In the genomic region with DNA sequence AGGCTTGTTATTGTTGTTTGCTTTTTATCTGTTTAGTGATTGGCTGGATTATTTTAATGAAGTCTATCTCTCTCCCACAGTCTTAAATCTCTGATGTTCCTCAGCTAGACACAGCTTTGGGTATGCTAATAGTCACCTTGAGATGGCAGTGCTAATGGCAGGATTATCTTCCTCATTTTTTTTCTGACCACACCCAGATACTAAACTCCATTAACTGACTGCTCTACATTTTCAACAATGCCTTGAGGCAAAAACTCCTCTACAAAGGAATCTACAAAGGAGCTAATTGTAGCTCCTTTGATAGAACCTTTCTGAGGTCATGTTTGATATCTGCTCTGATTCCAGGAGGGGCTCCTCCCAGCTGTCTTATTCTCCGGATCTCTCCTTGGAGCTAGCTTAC, we compare ENCODE assay signal across 23 cellular contexts.
"Had no signal": no experiment of that assay in that cellular context is flagged by ENCODE, and none has a peak within 500 bp of the region (broad histone marks: within the 10 kb centered on the region; RNA-seq: fewer than 3 reads in every experiment).

No MANE protein-coding gene starts in this region.

- H3K36me3 ChIP-seq: pancreas, thoracic aorta, upper lobe of right lung had no signal

- H3K27me3 ChIP-seq: gastroesophageal sphincter, heart right ventricle, pancreas, sigmoid colon, upper lobe of right lung had no signal

- H3K9me3 Mint-ChIP-seq: activated CD4-positive, alpha-beta memory T cell treated with anti-CD3 and anti-CD28 coated beads for 36 hours; activated naive CD8-positive, alpha-beta T cell treated with anti-CD3 and anti-CD28 coated beads, Interleukin-2, amount 10 ng/mL, durations not matched to agents 7 days and 5 days; activated T-helper 17 cell treated with anti-CD3 and anti-CD28 coated beads, Interleukin-2, amount 50 U/mL, for 72 hours; naive thymus-derived CD8-positive, alpha-beta T cell; stimulated activated memory B cell treated with anti-CD40 and anti-IgM and Interleukin-4, amounts not matched to agents 10 μg/mL and 1 μg/mL and 100 μg/mL, for 72 hours had no signal

- H3K9me3 ChIP-seq: gastroesophageal sphincter, heart right ventricle, pancreas, sigmoid colon, thoracic aorta, upper lobe of right lung had no signal

- H3K4me3 ChIP-seq: gastroesophageal sphincter, heart right ventricle, pancreas, sigmoid colon, thoracic aorta, upper lobe of right lung had no signal

- H3K4me1 Mint-ChIP-seq: activated CD4-positive, alpha-beta T cell treated with anti-CD3 and anti-CD28 coated beads for 36 hours; activated naive CD8-positive, alpha-beta T cell treated with anti-CD3 and anti-CD28 coated beads, Interleukin-2, amount 10 ng/mL, durations not matched to agents 7 days and 5 days; activated T-helper 17 cell treated with anti-CD3 and anti-CD28 coated beads, Interleukin-2, amount 50 U/mL, for 72 hours; stimulated activated memory B cell treated with anti-CD40 and anti-IgM and Interleukin-4, amounts not matched to agents 10 μg/mL and 1 μg/mL and 100 μg/mL, for 72 hours had no signal

- H3K4me3 Mint-ChIP-seq: activated CD4-positive, alpha-beta memory T cell treated with anti-CD3 and anti-CD28 coated beads for 36 hours; activated CD4-positive, alpha-beta T cell treated with anti-CD3 and anti-CD28 coated beads for 36 hours; activated naive CD8-positive, alpha-beta T cell treated with anti-CD3 and anti-CD28 coated beads, Interleukin-2, amount 10 ng/mL, durations not matched to agents 7 days and 5 days; activated T-helper 17 cell treated with anti-CD3 and anti-CD28 coated beads, Interleukin-2, amount 50 U/mL, for 72 hours; naive thymus-derived CD8-positive, alpha-beta T cell; stimulated activated memory B cell treated with anti-CD40 and anti-IgM and Interleukin-4, amounts not matched to agents 10 μg/mL and 1 μg/mL and 100 μg/mL, for 72 hours; WTC11 had no signal

- H3K27me3 Mint-ChIP-seq: activated CD4-positive, alpha-beta memory T cell treated with anti-CD3 and anti-CD28 coated beads for 36 hours; activated CD4-positive, alpha-beta T cell treated with anti-CD3 and anti-CD28 coated beads for 36 hours; activated naive CD8-positive, alpha-beta T cell treated with anti-CD3 and anti-CD28 coated beads, Interleukin-2, amount 10 ng/mL, durations not matched to agents 7 days and 5 days; activated T-helper 17 cell treated with anti-CD3 and anti-CD28 coated beads, Interleukin-2, amount 50 U/mL, for 72 hours; naive thymus-derived CD8-positive, alpha-beta T cell; stimulated activated memory B cell treated with anti-CD40 and anti-IgM and Interleukin-4, amounts not matched to agents 10 μg/mL and 1 μg/mL and 100 μg/mL, for 72 hours had no signal

- FAIRE-seq: colon, pancreas had no signal

- H3K27ac Mint-ChIP-seq: activated CD4-positive, alpha-beta memory T cell treated with anti-CD3 and anti-CD28 coated beads for 36 hours; activated CD4-positive, alpha-beta T cell treated with anti-CD3 and anti-CD28 coated beads for 36 hours; activated naive CD8-positive, alpha-beta T cell treated with anti-CD3 and anti-CD28 coated beads, Interleukin-2, amount 10 ng/mL, durations not matched to agents 7 days and 5 days; activated T-helper 17 cell treated with anti-CD3 and anti-CD28 coated beads, Interleukin-2, amount 50 U/mL, for 72 hours; stimulated activated memory B cell treated with anti-CD40 and anti-IgM and Interleukin-4, amounts not matched to agents 10 μg/mL and 1 μg/mL and 100 μg/mL, for 72 hours; WTC11 had no signal

- ATAC-seq: activated CD4-positive, alpha-beta T cell treated with anti-CD3 and anti-CD28 coated beads for 36 hours; activated T-helper 17 cell treated with anti-CD3 and anti-CD28 coated beads, Interleukin-2, amount 50 U/mL, for 72 hours; gastroesophageal sphincter; left ventricle myocardium superior; naive thymus-derived CD8-positive, alpha-beta T cell; pancreas; stimulated activated memory B cell treated with anti-CD40 and anti-IgM and Interleukin-4, amounts not matched to agents 10 μg/mL and 1 μg/mL and 100 μg/mL, for 72 hours; upper lobe of right lung; WTC11 had no signal

- H3K4me1 ChIP-seq: pancreas, upper lobe of right lung had no signal

- DNase-seq: activated CD4-positive, alpha-beta memory T cell treated with anti-CD3 and anti-CD28 coated beads for 36 hours; activated CD4-positive, alpha-beta T cell treated with anti-CD3 and anti-CD28 coated beads for 36 hours; activated naive CD4-positive, alpha-beta T cell; activated naive CD8-positive, alpha-beta T cell treated with anti-CD3 and anti-CD28 coated beads, Interleukin-2, amount 10 ng/mL, durations not matched to agents 7 days and 5 days; activated T-cell treated with anti-CD3 and anti-CD28 coated beads for 4 hours; amygdala; central memory CD4-positive, alpha-beta T cell; heart right ventricle; kidney glomerular epithelial cell; left ventricle myocardium superior; mesenchymal stem cell; naive thymus-derived CD8-positive, alpha-beta T cell; pancreas; sigmoid colon; stimulated activated CD4-positive, alpha-beta T cell treated with anti-CD3 and anti-CD28 coated beads, Interleukin-4, amount 100 ng/mL, for 4 hours; T-helper 2 cell; upper lobe of right lung had no signal

- H3K27ac ChIP-seq: gastroesophageal sphincter, heart right ventricle, pancreas, sigmoid colon, thoracic aorta, upper lobe of right lung had no signal
